In genomic region chr14:103329421-103330347, GRCh38 we compare ENCODE assay signal across 12 cellular contexts. TPM values are rescaled to one million over a fixed set of nuclear protein-coding genes. Genes with fewer than 3 reads are reported as not detected.
DNase-seq lines count a peak whose midpoint lies in the region; ATAC-seq and TF ChIP-seq lines count a peak whose summit lies in the region.
"Had no signal": no experiment of that assay in that cellular context is flagged by ENCODE, and none has a peak within 500 bp of the region (broad histone marks: within the 10 kb centered on the region; RNA-seq: fewer than 3 reads in every experiment).

No MANE protein-coding gene starts in this region.

- H3K9ac ChIP-seq in mammary epithelial cell (ENCODE audit: insufficient read depth, low read length), result no peak overlapping the region

- H3K27me3 ChIP-seq in mammary epithelial cell (ENCODE audit: insufficient read depth, low read length), result no peaks in the 10 kb centered on the region
- H3K27me3 ChIP-seq: tibial artery had no signal

- TF ChIP-seq CTCF in mammary epithelial cell (conservative IDR thresholded peaks at IDR 0.05 in 1 of 2, IDR thresholded peaks at IDR 0.05 in 1 of 2; ENCODE audit: extremely low read depth in 1 of 2, insufficient read depth in 1 of 2, low read depth in 1 of 2, low read length in 2 of 2) (no peak), nephron (IDR thresholded peaks at IDR 0.05; ENCODE audit: unreplicated experiment in 3 of 3) (no peak), type B pancreatic cell (conservative IDR thresholded peaks at IDR 0.05) (no peak)

- H3K36me3 Mint-ChIP-seq in nephron (ENCODE audit: low read depth) (no peaks in the 10 kb centered on the region), type B pancreatic cell (no peaks in the 10 kb centered on the region)

- intact Hi-C loops in mammary epithelial cell (cut with micrococcal nuclease), result loop anchor here (5.0 kb wide), 1 partner anchor 138 kb away; no protein-coding TSS in a partner anchor

- H2AFZ ChIP-seq in mammary epithelial cell (ENCODE audit: low read depth, low read length), result no peak overlapping the region

- dilution Hi-C loops in mammary epithelial cell (cut with HindIII; ENCODE audit: low sequenced_read_pairs), result no loop called here

- H3K27ac Mint-ChIP-seq in nephron (peak overlapping the region in 2 of 3 experiments; percentile 33 to 63), type B pancreatic cell (no peak overlapping the region)
- H3K27ac Mint-ChIP-seq: activated B cell treated with CpG ODN at 0.5 μM for 24 hours had no signal

- H3K9me3 Mint-ChIP-seq in nephron, result no peaks in the 10 kb centered on the region
- no peaks in the 10 kb centered on the region for H3K9me3 Mint-ChIP-seq in type B pancreatic cell
- H3K9me3 Mint-ChIP-seq: activated B cell treated with CpG ODN at 0.5 μM for 24 hours had no signal

- peak; percentile 26 for DNase-seq in HCEC 1CT
- peak; percentile 22 for DNase-seq in NCI-H2227 (lab: John Stamatoyannopoulos, UW; ENCODE audit: unreplicated experiment)
- peak; percentile 35 for DNase-seq in mammary epithelial cell
- no peak for DNase-seq in type B pancreatic cell (ENCODE audit: extremely low spot score, unreplicated experiment)
- DNase-seq in amygdala (lab: John Stamatoyannopoulos, UW), result no peak
- DNase-seq: activated B cell treated with CpG ODN at 0.5 μM for 24 hours; NCI-H446; stimulated activated CD4-positive, alpha-beta T cell treated with anti-CD3 and anti-CD28 coated beads, Interleukin-4, amount 100 ng/mL, for 1 hour had no signal

- H3K4me2 ChIP-seq in mammary epithelial cell (ENCODE audit: insufficient read depth, low read depth, low read length), result no peak overlapping the region

- ATAC-seq in GM18907 (IDR thresholded peaks at IDR 0.05; ENCODE audit: unreplicated experiment), result no peak
- no peak for ATAC-seq in GM18873 (IDR thresholded peaks at IDR 0.05; ENCODE audit: low FRiP score, unreplicated experiment)

- no peaks in the 10 kb centered on the region for H3K36me3 ChIP-seq in mammary epithelial cell (ENCODE audit: insufficient read depth, low read length)
- H3K36me3 ChIP-seq: tibial artery had no signal

- CTCF ChIA-PET in mammary epithelial cell (lab: Charles Lee; ENCODE audit: low non-redundant PET), result no interaction called here

- no TSS peak for BruUV-seq in mammary epithelial cell (replicated peaks; lab: Mats Ljungman, UMichigan)

- in situ Hi-C loops in mammary epithelial cell (cut with MboI; ENCODE audit: low sequenced_read_pairs in 2 of 2), result no loop called here

- 77% methylated on average over 14 of the region's 14 CpGs for WGBS in mammary epithelial cell (ENCODE audit: low coverage, missing lambda C conversion rate)

- H3K4me3 Mint-ChIP-seq in nephron (no peak overlapping the region), type B pancreatic cell (no peak overlapping the region)
- H3K4me3 Mint-ChIP-seq: activated B cell treated with CpG ODN at 0.5 μM for 24 hours had no signal

- H3K4me1 Mint-ChIP-seq in nephron (peaks cover 11% of the 10 kb centered on the region), type B pancreatic cell (ENCODE audit: unreplicated experiment) (peaks cover 11% of the 10 kb centered on the region)

- H4K20me1 ChIP-seq in mammary epithelial cell (ENCODE audit: insufficient read depth, low read length), result no peaks in the 10 kb centered on the region

- no peak overlapping the region for H3K4me3 ChIP-seq in mammary epithelial cell (replicated peaks in 1 of 3; ENCODE audit: insufficient read depth in 1 of 3, low read depth in 2 of 3, low read length in 3 of 3)
- H3K4me3 ChIP-seq: tibial artery had no signal

- no peaks in the 10 kb centered on the region for H3K27me3 Mint-ChIP-seq in nephron (ENCODE audit: low read depth)
- H3K27me3 Mint-ChIP-seq in type B pancreatic cell, result peaks cover 9% of the 10 kb centered on the region
- H3K27me3 Mint-ChIP-seq: activated B cell treated with CpG ODN at 0.5 μM for 24 hours had no signal

- no peaks in the 10 kb centered on the region for H3K9me3 ChIP-seq in mammary epithelial cell (replicated peaks; ENCODE audit: insufficient read depth, low read length)
- H3K9me3 ChIP-seq: tibial artery had no signal

- peaks cover 20% of the 10 kb centered on the region for H3K79me2 ChIP-seq in mammary epithelial cell (ENCODE audit: insufficient read depth, low read length)

- no peak overlapping the region for H3K27ac ChIP-seq in mammary epithelial cell (ENCODE audit: insufficient read depth, low read depth, low read length)
- H3K27ac ChIP-seq: tibial artery had no signal

- peaks cover 7% of the 10 kb centered on the region for H3K4me1 ChIP-seq in mammary epithelial cell (ENCODE audit: insufficient read depth, low read length)

RNA-seq across cellular contexts. Expression of gene EIF5, which starts 4.4 kb away (rescaled TPM):
- 100 to 1,000 TPM; 142 to 333 TPM for total RNA-seq in mammary epithelial cell
- 337 TPM for polyA plus RNA-seq in mammary epithelial cell
- polyA minus RNA-seq in mammary epithelial cell, result 310 TPM
- 327 and 340 TPM in 2 replicates for total RNA-seq in type B pancreatic cell (ENCODE audit: low replicate concordance)

RNA-seq across cellular contexts. Expression of gene MARK3, which starts 55.5 kb away (rescaled TPM):
- total RNA-seq in mammary epithelial cell, result 100 to 1,000 TPM in 1 of 2 donors, 10 to 100 TPM in 1; 85.7 to 175 TPM
- 87.2 TPM for polyA plus RNA-seq in mammary epithelial cell
- polyA minus RNA-seq in mammary epithelial cell, result 171 TPM
- 79.1 and 91.4 TPM in 2 replicates for total RNA-seq in type B pancreatic cell (ENCODE audit: low replicate concordance)

Comparison
In these comparisons a context has a peak if more than half of its experiments do, and no peak if none do; other contexts are left out.
1. DNase-seq: peak in HCEC 1CT (single experiment), NCI-H2227 (single experiment) and mammary epithelial cell (single experiment); none in type B pancreatic cell (single experiment) and amygdala (0 of 56).